In genomic region chr10:1655367-1655766, GRCh38 we compare ENCODE assay signal across 22 cellular contexts.
A peak's percentile ranks its signal among the peaks of the same experiment; 100 is the strongest.
DNase-seq lines count a peak whose midpoint lies in the region; ATAC-seq, FAIRE-seq and TF ChIP-seq lines count a peak whose summit lies in the region.
"Had no signal": no experiment of that assay in that cellular context is flagged by ENCODE, and none has a peak within 500 bp of the region (broad histone marks: within the 10 kb centered on the region; RNA-seq: fewer than 3 reads in every experiment).

No MANE protein-coding gene starts in this region.

- H3K9me3 ChIP-seq in liver (ENCODE audit: control insufficient read depth in 4 of 4, low read length in 3 of 4) (no peaks in the 10 kb centered on the region), HepG2 (ENCODE audit: low read length) (no peaks in the 10 kb centered on the region), pancreas (no peaks in the 10 kb centered on the region), prostate gland (no peaks in the 10 kb centered on the region)
- H3K9me3 ChIP-seq: A549, BE2C, Caco-2 had no signal

- no peaks in the 10 kb centered on the region for H3K36me3 ChIP-seq in liver (ENCODE audit: control insufficient read depth in 4 of 4, insufficient read depth in 3 of 4, low read depth in 1 of 4, low read length in 3 of 4)
- H3K36me3 ChIP-seq in HepG2 (replicated peaks in 1 of 2; ENCODE audit: control insufficient read depth in 1 of 2, insufficient read depth in 2 of 2, low read length in 2 of 2) = no peaks in the 10 kb centered on the region
- no peaks in the 10 kb centered on the region for H3K36me3 ChIP-seq in pancreas
- H3K36me3 ChIP-seq in prostate gland = no peaks in the 10 kb centered on the region
- H3K36me3 ChIP-seq: BE2C had no signal

- H3K79me2 ChIP-seq in HepG2 (ENCODE audit: insufficient read depth, low read length) = no peaks in the 10 kb centered on the region

- ATAC-seq in HepG2 = no peak
- ATAC-seq in left colon = peak; percentile 74
- ATAC-seq in pancreas = peak in 3 of 4 donors; percentile 23 to 63 (median 35)
- no peak for ATAC-seq in foreskin keratinocyte
- ATAC-seq: A549; CD8-positive, alpha-beta T cell; HCT116 had no signal

- no peak overlapping the region for H2AFZ ChIP-seq in HepG2 (ENCODE audit: low read length)
- H2AFZ ChIP-seq: GM23338 had no signal

- TF ChIP-seq EP300 in HepG2 (IDR thresholded peaks at IDR 0.05; ENCODE audit: low read depth in 2 of 2, low read length in 2 of 2) (no peak), HepG2 (CRISPR knock-in tag; IDR thresholded peaks at IDR 0.05; ENCODE audit: borderline replicate concordance) (no peak)

- no peak for FAIRE-seq in HepG2 (lab: Jason Lieb, UNC)
- FAIRE-seq in pancreas (lab: Jason Lieb, UNC) = no peak
- FAIRE-seq: A549, G401.6 had no signal

- in situ Hi-C loops in HepG2 (cut with HindIII; ENCODE audit: extremely low pct_ligation_motif_present, low pct_unique_long_range_greater_than_20kb) = no loop called here

- TF ChIP-seq POLR2A in HepG2 (IDR thresholded peaks at IDR 0.05; ENCODE audit: insufficient read depth in 1 of 2, low read depth in 2 of 2, low read length in 2 of 2) (no peak), prostate gland (IDR thresholded peaks at IDR 0.05) (no peak)

- TF ChIP-seq RAD21 in liver (IDR thresholded peaks at IDR 0.05) = no peak
- TF ChIP-seq RAD21 in HepG2 (CRISPR knock-in tag; IDR thresholded peaks at IDR 0.05) = no peak

- BruUV-seq in HepG2 (replicated peaks; lab: Mats Ljungman, UMichigan) = no TSS peak

- H3K4me1 ChIP-seq in liver (ENCODE audit: control insufficient read depth in 4 of 4, insufficient read depth in 4 of 4, low read length in 3 of 4) (peaks cover 0 to 12% (median 7%) of the 10 kb centered on the region in 4 donors), HepG2 (ENCODE audit: insufficient read depth, low read length) (no peaks in the 10 kb centered on the region), pancreas (no peaks in the 10 kb centered on the region), foreskin keratinocyte (no peaks in the 10 kb centered on the region), prostate gland (replicated peaks) (no peaks in the 10 kb centered on the region)
- H3K4me1 ChIP-seq: A549, BE2C had no signal

- DNase-seq in HepG2 (ENCODE audit: low spot score) (no peak), left colon (no peak), pancreas (no peak), foreskin keratinocyte (no peak), NCI-H1105 treated with DMSO at 0.1 percent for 48 hours (lab: John Stamatoyannopoulos, UW) (no peak), prostate gland (ENCODE audit: low spot score) (no peak)
- DNase-seq: 8988T; ACHN; AML-193; BE2C; Caco-2; CD4-positive, CD25-positive, alpha-beta regulatory T cell; CD8-positive, alpha-beta T cell; DMS153; DND-41; H9 had no signal

- H4K20me1 ChIP-seq in HepG2 (ENCODE audit: insufficient read depth, low read length) = no peaks in the 10 kb centered on the region

- H3K27me3 ChIP-seq in liver (ENCODE audit: control insufficient read depth in 4 of 4, insufficient read depth in 4 of 4, low read length in 3 of 4) (no peaks in the 10 kb centered on the region), HepG2 (ENCODE audit: control insufficient read depth in 1 of 2, insufficient read depth in 2 of 2, low read length in 2 of 2) (peaks cover 5 to 32% of the 10 kb centered on the region in 2 experiments; a peak in 4 of 5 replicates), pancreas (no peaks in the 10 kb centered on the region), foreskin keratinocyte (no peaks in the 10 kb centered on the region), prostate gland (replicated peaks; ENCODE audit: insufficient read depth) (no peaks in the 10 kb centered on the region)
- H3K27me3 ChIP-seq: BE2C had no signal

- no peak overlapping the region for H3K4me2 ChIP-seq in HepG2 (ENCODE audit: low read depth, low read length)
- H3K4me2 ChIP-seq: A549, GM23338 had no signal

- H3K4me3 ChIP-seq in liver (ENCODE audit: low read depth in 1 of 3, low read length in 3 of 3) (no peak overlapping the region), HepG2 (replicated peaks in 1 of 3; ENCODE audit: insufficient read depth in 1 of 3, low read depth in 2 of 3, low read length in 3 of 3) (no peak overlapping the region), pancreas (no peak overlapping the region), prostate gland (no peak overlapping the region)
- H3K4me3 ChIP-seq: A549, GM23338 had no signal

- WGBS in liver = 49% methylated on average over 3 of the region's 3 CpGs
- WGBS in HepG2 (ENCODE audit: low lambda C conversion rate) = 2% methylated on average over 3 of the region's 3 CpGs
- WGBS in pancreas, 2 donors = 21 to 28% methylated on average over 3 of the region's 3 CpGs
- WGBS in prostate gland = 52% methylated on average over 3 of the region's 3 CpGs

- H3K9ac ChIP-seq in liver (ENCODE audit: low read depth in 1 of 2, low read length in 2 of 2) (no peak overlapping the region), HepG2 (ENCODE audit: insufficient read depth, low read depth, low read length) (no peak overlapping the region)

- CTCF ChIA-PET in HepG2 (lab: Yijun Ruan, JAX; ENCODE audit: low intra/inter-chr PET ratio, low total read pairs) = no interaction called here

- no peak for TF ChIP-seq CTCF in liver (IDR thresholded peaks at IDR 0.05; ENCODE audit: low read depth, low read length, missing input control)
- TF ChIP-seq CTCF in HepG2 (CRISPR knock-in tag; IDR thresholded peaks at IDR 0.05) = no peak
- TF ChIP-seq CTCF in pancreas (IDR thresholded peaks at IDR 0.05) = no peak
- TF ChIP-seq CTCF in foreskin keratinocyte (conservative IDR thresholded peaks at IDR 0.05) = no peak
- TF ChIP-seq CTCF in prostate gland (IDR thresholded peaks at IDR 0.05) = no peak

- POLR2A ChIA-PET in HepG2 (lab: Yijun Ruan, JAX) = no interaction called here

- no peak overlapping the region for H3K27ac ChIP-seq in liver (ENCODE audit: low read depth in 1 of 2, low read length in 2 of 2)
- H3K27ac ChIP-seq in HepG2 (ENCODE audit: extremely low read length, insufficient read depth, low read length) = no peak overlapping the region
- H3K27ac ChIP-seq in pancreas = no peak overlapping the region
- no peak overlapping the region for H3K27ac ChIP-seq in foreskin keratinocyte
- H3K27ac ChIP-seq in prostate gland = no peak overlapping the region
- H3K27ac ChIP-seq: A549, C4-2B had no signal

- intact Hi-C loops in HepG2 (cut with micrococcal nuclease; ENCODE audit: unreplicated experiment) (no loop called here), left colon (cut with DNase I, micrococcal nuclease) (no loop called here), pancreas (cut with DNase I) (no loop called here), prostate gland (cut with DNase I) (no loop called here)

TF ChIP-seq in liver, 16 proteins besides CTCF, POLR2A, EP300 and RAD21:
- TF ChIP-seq JUND (IDR thresholded peaks at IDR 0.05) = no peak
- peak; percentile 11 for TF ChIP-seq YY1 (IDR thresholded peaks at IDR 0.05)
- peak; percentile 36 to 55 for TF ChIP-seq HNF4A (conservative IDR thresholded peaks at IDR 0.05)
TF ChIP-seq in liver: peak in this region for 2.

TF ChIP-seq in HepG2, 621 proteins besides CTCF, POLR2A, EP300 and RAD21:
- TF ChIP-seq, protein P1, sequence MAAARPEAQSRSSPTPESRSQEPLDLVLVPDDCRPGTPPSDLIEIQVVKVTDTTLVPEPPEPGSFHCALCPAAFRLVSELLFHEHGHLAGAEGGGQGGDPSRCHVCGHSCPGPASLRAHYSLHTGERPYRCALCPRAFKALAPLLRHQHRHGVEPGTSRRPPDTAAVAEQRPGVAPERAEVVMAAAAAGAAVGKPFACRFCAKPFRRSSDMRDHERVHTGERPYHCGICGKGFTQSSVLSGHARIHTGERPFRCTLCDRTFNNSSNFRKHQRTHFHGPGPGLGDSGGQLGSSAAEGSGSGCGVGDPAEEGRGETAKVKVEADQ (CRISPR knock-in tag; IDR thresholded peaks at IDR 0.05; ENCODE audit: borderline replicate concordance) = no peak
- TF ChIP-seq SIN3A (IDR thresholded peaks at IDR 0.05; ENCODE audit: borderline replicate concordance, low read depth, low read length) (no peak), ZNF674 (CRISPR knock-in tag; IDR thresholded peaks at IDR 0.05; ENCODE audit: low read depth) (no peak)
- TF ChIP-seq, protein P2, sequence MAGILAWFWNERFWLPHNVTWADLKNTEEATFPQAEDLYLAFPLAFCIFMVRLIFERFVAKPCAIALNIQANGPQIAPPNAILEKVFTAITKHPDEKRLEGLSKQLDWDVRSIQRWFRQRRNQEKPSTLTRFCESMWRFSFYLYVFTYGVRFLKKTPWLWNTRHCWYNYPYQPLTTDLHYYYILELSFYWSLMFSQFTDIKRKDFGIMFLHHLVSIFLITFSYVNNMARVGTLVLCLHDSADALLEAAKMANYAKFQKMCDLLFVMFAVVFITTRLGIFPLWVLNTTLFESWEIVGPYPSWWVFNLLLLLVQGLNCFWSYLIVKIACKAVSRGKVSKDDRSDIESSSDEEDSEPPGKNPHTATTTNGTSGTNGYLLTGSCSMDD (CRISPR knock-in tag; IDR thresholded peaks at IDR 0.05) = no peak

Comparison
In these comparisons a context has a peak if more than half of its experiments do, and no peak if none do; other contexts are left out.
1. ATAC-seq: peak in left colon (single experiment) and pancreas (3 of 4); none in HepG2 (single experiment) and foreskin keratinocyte (single experiment).